In genomic region chr6:116096048-116096759, GRCh38 we compare ENCODE assay signal across 11 cellular contexts. TPM values are rescaled to one million over a fixed set of nuclear protein-coding genes. Genes with fewer than 3 reads are reported as not detected.
DNase-seq lines count a peak whose midpoint lies in the region; ATAC-seq, FAIRE-seq and TF ChIP-seq lines count a peak whose summit lies in the region.
"Not testable (repeated sequence)": the region's sequence is repeated elsewhere in the genome, so short reads cannot be mapped to it uniquely, and the experiment has no call there.
"Had no signal": no experiment of that assay in that cellular context is flagged by ENCODE, and none has a peak within 500 bp of the region (broad histone marks: within the 10 kb centered on the region; RNA-seq: fewer than 3 reads in every experiment).

No MANE protein-coding gene starts in this region.

- DNase-seq in A549 (ENCODE audit: low read depth in 1 of 2, low spot score in 1 of 2): peak in 1 of 2 experiments; percentile 9
- peak; percentile 7 for DNase-seq in DMS53 (lab: John Stamatoyannopoulos, UW)
- peak; percentile 49 for DNase-seq in NAMALWA (ENCODE audit: low spot score)
- DNase-seq in OCI-LY7 (ENCODE audit: low spot score): peak; percentile 18
- DNase-seq in activated naive CD4-positive, alpha-beta T cell treated with anti-CD3 and anti-CD28 coated beads for 36 hours: peak; percentile 25
- peak; percentile 9 to 29 for DNase-seq in erythroblast (lab: John Stamatoyannopoulos, UW)
- DNase-seq in neural progenitor cell (ENCODE audit: low spot score): peak; percentile 19

- CTCF ChIA-PET in A549 (lab: Yijun Ruan, JAX) (interaction anchor here (1.0 to 3.0 kb wide), 14 partner anchors 10 to 92 kb away, joined by 3 to 15 read pairs (median 6); partner anchors contain the start of gene FRK), OCI-LY7 (lab: Charles Lee; ENCODE audit: unreplicated experiment) (interaction anchor here (0.6 to 1.7 kb wide), 4 partner anchors 77 to 88 kb away, joined by 3 to 6 read pairs (median 4); no protein-coding TSS in a partner anchor)
- CTCF ChIA-PET in activated naive CD4-positive, alpha-beta T cell treated with anti-CD3 and anti-CD28 coated beads for 36 hours (lab: Charles Lee): interaction anchor here (0.6 to 2.7 kb wide), 10 partner anchors 8 to 158 kb away, joined by 3 to 14 read pairs (median 4); no protein-coding TSS in a partner anchor

- H3K9me3 ChIP-seq in A549: peaks cover 11% of the 10 kb centered on the region; the same call in 2 of the 3 replicates
- H3K9me3 ChIP-seq in OCI-LY7 (ENCODE audit: low read length): peaks cover 13% of the 10 kb centered on the region; the same call in 1 of the 2 replicates
- not testable (repeated sequence) for H3K9me3 ChIP-seq in neural progenitor cell (ENCODE audit: low read depth)

- not testable (repeated sequence) for FAIRE-seq in A549 (lab: Jason Lieb, UNC)

- not testable (repeated sequence) for H3K27me3 Mint-ChIP-seq in activated naive CD4-positive, alpha-beta T cell treated with anti-CD3 and anti-CD28 coated beads for 36 hours (ENCODE audit: low read depth); neural progenitor cell (ENCODE audit: insufficient read depth, low read depth)

- TF ChIP-seq CTCF in A549 (IDR thresholded peaks at IDR 0.05); OCI-LY7 (conservative IDR thresholded peaks at IDR 0.05; ENCODE audit: low read length); neural progenitor cell (IDR thresholded peaks at IDR 0.05): not testable (repeated sequence)

- not testable (repeated sequence) for H3K79me2 ChIP-seq in OCI-LY7 (ENCODE audit: insufficient read depth, low read depth, low read length); neural progenitor cell (ENCODE audit: low read depth)

- H3K9me3 Mint-ChIP-seq in activated naive CD4-positive, alpha-beta T cell treated with anti-CD3 and anti-CD28 coated beads for 36 hours: peaks cover 16% of the 10 kb centered on the region
- peaks cover 18% of the 10 kb centered on the region for H3K9me3 Mint-ChIP-seq in neural progenitor cell

- not testable (repeated sequence) for H3K27ac Mint-ChIP-seq in activated naive CD4-positive, alpha-beta T cell treated with anti-CD3 and anti-CD28 coated beads for 36 hours; neural progenitor cell

- not testable (repeated sequence) for H3K27ac ChIP-seq in A549; OCI-LY7 (ENCODE audit: low read depth, low read length, poor library complexity, severe bottlenecking); neural progenitor cell

- TF ChIP-seq POLR2A in A549 (IDR thresholded peaks at IDR 0.05; ENCODE audit: low read length); erythroblast (IDR thresholded peaks at IDR 0.05; ENCODE audit: low read length): not testable (repeated sequence)

- not testable (repeated sequence) for H3K9me2 ChIP-seq in OCI-LY7 (ENCODE audit: insufficient read depth, low read length)

- not testable (repeated sequence) for H3K4me3 Mint-ChIP-seq in activated naive CD4-positive, alpha-beta T cell treated with anti-CD3 and anti-CD28 coated beads for 36 hours; neural progenitor cell

- not testable (repeated sequence) for H2AFZ ChIP-seq in OCI-LY7 (ENCODE audit: low read length); neural progenitor cell (replicated peaks)

- not testable (repeated sequence) for H3K4me1 Mint-ChIP-seq in activated naive CD4-positive, alpha-beta T cell treated with anti-CD3 and anti-CD28 coated beads for 36 hours (ENCODE audit: low read depth); neural progenitor cell

- not testable (repeated sequence) for BruUV-seq in OCI-LY7 (replicated peaks; lab: Mats Ljungman, UMichigan)

- intact Hi-C loops in OCI-LY7 (cut with micrococcal nuclease; ENCODE audit: unreplicated experiment); activated naive CD4-positive, alpha-beta T cell treated with anti-CD3 and anti-CD28 coated beads for 36 hours (cut with micrococcal nuclease): not testable (repeated sequence)

- H3K4me1 ChIP-seq in A549 (peaks cover 13% of the 10 kb centered on the region), OCI-LY7 (ENCODE audit: insufficient read depth, low read length, poor library complexity, severe bottlenecking) (peaks cover 15% of the 10 kb centered on the region)
- not testable (repeated sequence) for H3K4me1 ChIP-seq in neural progenitor cell

- not testable (repeated sequence) for H3K36me3 ChIP-seq in OCI-LY7 (ENCODE audit: insufficient read depth, low read length); neural progenitor cell

- not testable (repeated sequence) for TF ChIP-seq RAD21 in A549 (conservative IDR thresholded peaks at IDR 0.05 in 1 of 2, IDR thresholded peaks at IDR 0.05 in 1 of 2)

- not testable (repeated sequence) for ATAC-seq in A549

- H3F3A ChIP-seq in neural progenitor cell (ENCODE audit: low read depth): peaks cover 14% of the 10 kb centered on the region

- H3K4me2 ChIP-seq in A549; OCI-LY7 (ENCODE audit: low read length); neural progenitor cell: not testable (repeated sequence)

- POLR2A ChIA-PET in A549 (lab: Yijun Ruan, JAX): not testable (repeated sequence)
- POLR2A ChIA-PET in OCI-LY7 (lab: Charles Lee): interaction anchor here (0.6 to 1.8 kb wide), 3 partner anchors 79 to 87 kb away, joined by 3 to 4 read pairs (median 4); no protein-coding TSS in a partner anchor

- not testable (repeated sequence) for TF ChIP-seq EP300 in A549 (IDR thresholded peaks at IDR 0.05)

- H3K27me3 ChIP-seq in neural progenitor cell: not testable (repeated sequence)

- not testable (repeated sequence) for H3K9ac ChIP-seq in neural progenitor cell

- peaks cover 10% of the 10 kb centered on the region for H3K36me3 Mint-ChIP-seq in activated naive CD4-positive, alpha-beta T cell treated with anti-CD3 and anti-CD28 coated beads for 36 hours (ENCODE audit: low read depth)
- not testable (repeated sequence) for H3K36me3 Mint-ChIP-seq in neural progenitor cell

- H4K20me1 ChIP-seq in OCI-LY7 (ENCODE audit: insufficient read depth, low read length); neural progenitor cell (ENCODE audit: low read depth): not testable (repeated sequence)

- 63% methylated on average over 8 of the region's 9 CpGs for WGBS in A549 (ENCODE audit: missing lambda C conversion rate)

- H3K4me3 ChIP-seq in A549; OCI-LY7 (ENCODE audit: low read depth, low read length, poor library complexity, severe bottlenecking); neural progenitor cell: not testable (repeated sequence)

TF ChIP-seq in A549, 52 proteins besides CTCF, POLR2A, EP300 and RAD21:
- peak; percentile 77 for TF ChIP-seq MAFK (IDR thresholded peaks at IDR 0.05; ENCODE audit: partially characterized antibody)

RNA-seq across cellular contexts. Expression of gene NT5DC1, which starts 4.4 kb away (rescaled TPM):
- polyA plus RNA-seq in A549 (2011; rRNA removed) (27.2 and 31.5 TPM in 2 replicates), A549 (2017; fragmentation: RNase III; extraction: RNeasy Plus Mini Kit Qiagen cat#74134 plus additional on column Dnase treatment) (26.9 to 28.6 TPM (median 27.0 TPM) in 3 replicates)
- polyA plus RNA-seq in A549 (2012; cell fraction: cytosol; rRNA removed): 14.2 and 16.1 TPM in 2 replicates
- polyA plus RNA-seq in A549 (2012; cell fraction: nucleus; rRNA removed): 15.3 and 19.4 TPM in 2 replicates
- polyA minus RNA-seq in A549 (2011; rRNA and poly(A)+ RNA removed): 14.6 and 15.8 TPM in 2 replicates
- 11.3 and 20.5 TPM in 2 replicates for total RNA-seq in OCI-LY7 (2014; rRNA removed; shearing (Covaris generic))
- total RNA-seq in OCI-LY7 (2022) (58.8 and 65.0 TPM in 2 replicates), neural progenitor cell (ENCODE audit: low replicate concordance) (19.3 and 21.6 TPM in 2 replicates)
- total RNA-seq in activated naive CD4-positive, alpha-beta T cell treated with anti-CD3 and anti-CD28 coated beads for 36 hours: 10 to 100 TPM; 59.7 to 62.6 TPM

RNA-seq across cellular contexts. Expression of gene COL10A1, which starts 29.7 kb away (rescaled TPM):
- polyA plus RNA-seq in A549 (2011; rRNA removed): 0.09 TPM in 1 of 2 replicates, not detected in the other
- polyA plus RNA-seq in A549 (2012; cell fraction: cytosol; rRNA removed): not detected in 2 replicates
- not detected in 2 replicates for polyA plus RNA-seq in A549 (2012; cell fraction: nucleus; rRNA removed)
- polyA plus RNA-seq in A549 (2017; fragmentation: RNase III; extraction: RNeasy Plus Mini Kit Qiagen cat#74134 plus additional on column Dnase treatment): not detected in 3 replicates
- 1.4 TPM in 1 of 2 replicates, not detected in the other for polyA minus RNA-seq in A549 (2011; rRNA and poly(A)+ RNA removed)
- total RNA-seq in OCI-LY7 (2014; rRNA removed; shearing (Covaris generic)): not detected in 2 replicates
- not detected in 2 replicates for total RNA-seq in OCI-LY7 (2022)
- total RNA-seq in activated naive CD4-positive, alpha-beta T cell treated with anti-CD3 and anti-CD28 coated beads for 36 hours: not detected
- not detected in 2 replicates for total RNA-seq in neural progenitor cell (ENCODE audit: low replicate concordance)
- total RNA-seq: Calu3; CD4-positive, alpha-beta memory T cell; H4; H9 had no signal
- polyA plus RNA-seq: CD4-positive, alpha-beta memory T cell had no signal

RNA-seq across cellular contexts. Expression of gene FRK, which starts 35.5 kb away (rescaled TPM):
- polyA plus RNA-seq in A549 (2011; rRNA removed) (6.7 and 8.9 TPM in 2 replicates), A549 (2017; fragmentation: RNase III; extraction: RNeasy Plus Mini Kit Qiagen cat#74134 plus additional on column Dnase treatment) (1.7 to 2.2 TPM (median 2.1 TPM) in 3 replicates)
- 0.67 and 0.93 TPM in 2 replicates for polyA plus RNA-seq in A549 (2012; cell fraction: cytosol; rRNA removed)
- 0.82 and 1.2 TPM in 2 replicates for polyA plus RNA-seq in A549 (2012; cell fraction: nucleus; rRNA removed)
- polyA minus RNA-seq in A549 (2011; rRNA and poly(A)+ RNA removed): 15.4 and 18.7 TPM in 2 replicates
- 0.10 and 0.13 TPM in 2 replicates for total RNA-seq in OCI-LY7 (2014; rRNA removed; shearing (Covaris generic))
- total RNA-seq in OCI-LY7 (2022) (0.46 TPM in 2 replicates), neural progenitor cell (ENCODE audit: low replicate concordance) (0.11 and 0.15 TPM in 2 replicates)
- not detected for total RNA-seq in activated naive CD4-positive, alpha-beta T cell treated with anti-CD3 and anti-CD28 coated beads for 36 hours
- total RNA-seq: CD4-positive, alpha-beta memory T cell had no signal
